23 cellular contexts compared by ENCODE assay signal in the genomic region with DNA sequence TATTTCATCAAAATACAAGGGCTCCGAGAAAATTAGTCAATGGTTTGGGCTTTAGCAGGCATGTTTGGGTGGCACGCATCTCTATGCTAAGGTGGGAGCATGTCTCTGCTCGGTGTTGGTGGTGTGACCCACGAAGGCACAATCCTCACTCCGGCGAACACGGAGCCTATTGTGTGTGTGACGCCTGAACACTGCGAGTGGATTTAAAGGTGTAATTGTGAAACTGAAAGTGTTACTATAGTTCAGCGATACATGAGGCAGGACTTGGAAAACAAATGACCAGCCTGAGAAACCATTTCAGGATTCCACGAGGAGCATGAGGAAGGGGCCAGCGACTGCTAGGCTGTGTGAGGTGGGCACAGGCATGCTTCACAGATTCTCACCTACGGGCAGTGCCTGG. TPM values are rescaled to one million over a fixed set of nuclear protein-coding genes. Genes with fewer than 3 reads are reported as not detected.
DNase-seq lines count a peak whose midpoint lies in the region; ATAC-seq and TF ChIP-seq lines count a peak whose summit lies in the region.
"Had no signal": no experiment of that assay in that cellular context is flagged by ENCODE, and none has a peak within 500 bp of the region (broad histone marks: within the 10 kb centered on the region; RNA-seq: fewer than 3 reads in every experiment).

No MANE protein-coding gene starts in this region.

- H3K9me3 ChIP-seq in KOPT-K1 (ENCODE audit: insufficient read depth, low read length, poor library complexity, severe bottlenecking) (no peaks in the 10 kb centered on the region), duodenal mucosa (ENCODE audit: control insufficient read depth in 1 of 2, low read length in 2 of 2) (no peaks in the 10 kb centered on the region), gastrocnemius medialis (no peaks in the 10 kb centered on the region)
- no peaks in the 10 kb centered on the region for H3K9me3 ChIP-seq in naive thymus-derived CD4-positive, alpha-beta T cell (ENCODE audit: control insufficient read depth in 2 of 3, low read length in 3 of 3)
- H3K9me3 ChIP-seq: stomach had no signal

- H3K9me3 Mint-ChIP-seq in naive thymus-derived CD4-positive, alpha-beta T cell: peaks cover 0 to 2% (median 0%) of the 10 kb centered on the region in 11 donors
- H3K9me3 Mint-ChIP-seq: type B pancreatic cell had no signal

- peaks cover 0 to 3% (median 0%) of the 10 kb centered on the region in 5 donors for H3K36me3 Mint-ChIP-seq in naive thymus-derived CD4-positive, alpha-beta T cell
- H3K36me3 Mint-ChIP-seq: type B pancreatic cell had no signal

- peak overlapping the region in 5 of 9 donors; percentile 28 to 73 (median 48) for H3K27ac Mint-ChIP-seq in naive thymus-derived CD4-positive, alpha-beta T cell
- H3K27ac Mint-ChIP-seq: type B pancreatic cell had no signal

- peak overlapping the region; percentile 65 to 71 for H3K4me3 ChIP-seq in duodenal mucosa (ENCODE audit: low read depth in 1 of 2, low read length in 2 of 2)
- peak overlapping the region; percentile 17 for H3K4me3 ChIP-seq in naive thymus-derived CD4-positive, alpha-beta T cell (ENCODE audit: low read length)
- H3K4me3 ChIP-seq in gastrocnemius medialis: no peak overlapping the region
- H3K4me3 ChIP-seq: cardiac muscle cell, stomach had no signal

- peak overlapping the region; percentile 54 to 63 for H3K9ac ChIP-seq in duodenal mucosa (ENCODE audit: low read depth in 1 of 2, low read length in 2 of 2)
- H3K9ac ChIP-seq: parathyroid adenoma had no signal

- ATAC-seq in naive thymus-derived CD4-positive, alpha-beta T cell: no peak
- no peak for ATAC-seq in gastrocnemius medialis
- ATAC-seq: esophagus mucosa had no signal

- H3K4me1 ChIP-seq in duodenal mucosa (ENCODE audit: control insufficient read depth in 1 of 2, insufficient read depth in 2 of 2, low read length in 2 of 2) (peaks cover 22 to 40% of the 10 kb centered on the region in 2 donors), gastrocnemius medialis (no peaks in the 10 kb centered on the region)
- no peaks in the 10 kb centered on the region for H3K4me1 ChIP-seq in naive thymus-derived CD4-positive, alpha-beta T cell (ENCODE audit: control insufficient read depth in 2 of 2, insufficient read depth in 2 of 2, low read length in 2 of 2)
- H3K4me1 ChIP-seq: parathyroid adenoma had no signal

- in situ Hi-C loops in gastrocnemius medialis (cut with MboI; ENCODE audit: low sequenced_read_pairs in 4 of 4): no loop called here

- H3K27me3 ChIP-seq in duodenal mucosa (ENCODE audit: control insufficient read depth in 1 of 2, insufficient read depth in 2 of 2, low read length in 2 of 2) (no peaks in the 10 kb centered on the region), gastrocnemius medialis (no peaks in the 10 kb centered on the region)
- no peaks in the 10 kb centered on the region for H3K27me3 ChIP-seq in naive thymus-derived CD4-positive, alpha-beta T cell (ENCODE audit: control insufficient read depth in 2 of 2, insufficient read depth in 2 of 2, low read length in 2 of 2)
- H3K27me3 ChIP-seq: cardiac muscle cell, stomach had no signal

- peak overlapping the region in 7 of 10 donors; percentile 5 to 55 (median 51) for H3K4me3 Mint-ChIP-seq in naive thymus-derived CD4-positive, alpha-beta T cell
- H3K4me3 Mint-ChIP-seq: type B pancreatic cell had no signal

- H3K27ac ChIP-seq in KOPT-K1 (ENCODE audit: low read depth, low read length, poor library complexity, severe bottlenecking) (peak overlapping the region; percentile 53), duodenal mucosa (ENCODE audit: low read depth, low read length) (no peak overlapping the region), gastrocnemius medialis (no peak overlapping the region)
- no peak overlapping the region for H3K27ac ChIP-seq in naive thymus-derived CD4-positive, alpha-beta T cell (ENCODE audit: low read depth, low read length)
- H3K27ac ChIP-seq: 22Rv1, cardiac muscle cell, parathyroid adenoma had no signal

- peaks cover 0 to 4% (median 3%) of the 10 kb centered on the region in 5 donors for H3K27me3 Mint-ChIP-seq in naive thymus-derived CD4-positive, alpha-beta T cell

- TF ChIP-seq POLR2A in gastrocnemius medialis (IDR thresholded peaks at IDR 0.05): no peak

- intact Hi-C loops in naive thymus-derived CD4-positive, alpha-beta T cell (cut with micrococcal nuclease): no loop called here
- intact Hi-C loops in gastrocnemius medialis (cut with DNase I; ENCODE audit: low total_unique reads): no loop called here

- peak; percentile 25 for DNase-seq in DMS53 (lab: John Stamatoyannopoulos, UW)
- no peak for DNase-seq in DMS53 treated with DMSO at 0.1 percent for 48 hours (lab: John Stamatoyannopoulos, UW; ENCODE audit: unreplicated experiment)
- no peak for DNase-seq in naive thymus-derived CD4-positive, alpha-beta T cell
- no peak for DNase-seq in gastrocnemius medialis
- no peak for DNase-seq in ureter (ENCODE audit: low spot score)
- no peak for DNase-seq in stimulated activated naive CD4-positive, alpha-beta T cell treated with Interleukin-2 at 50 U/mL for 16 hours (lab: John Stamatoyannopoulos, UW)
- DNase-seq: activated CD4-positive, alpha-beta T cell treated with anti-CD3 and anti-CD28 coated beads, Interleukin-2, amount 50 U/mL, for 4 hours; effector CD4-positive, alpha-beta T cell; GOT3; NCI-H1092 treated with DMSO at 0.1 percent for 48 hours; NCI-H2081 treated with DMSO at 0.1 percent for 48 hours; NCI-H510A; SHP77 treated with DMSO at 0.1 percent for 48 hours; stimulated activated CD4-positive, alpha-beta T cell treated with anti-CD3 and anti-CD28 coated beads, Interleukin-2, amount 100 ng/mL, for 24 hours; stomach had no signal

- CTCF ChIA-PET in naive thymus-derived CD4-positive, alpha-beta T cell (lab: Charles Lee): no interaction called here

- H3K36me3 ChIP-seq in KOPT-K1 (ENCODE audit: insufficient read depth, low read length) (no peaks in the 10 kb centered on the region), duodenal mucosa (ENCODE audit: control insufficient read depth in 1 of 2, insufficient read depth in 2 of 2, low read length in 2 of 2) (no peaks in the 10 kb centered on the region), gastrocnemius medialis (no peaks in the 10 kb centered on the region)
- H3K36me3 ChIP-seq in naive thymus-derived CD4-positive, alpha-beta T cell (ENCODE audit: control insufficient read depth in 2 of 3, insufficient read depth in 3 of 3, low read length in 3 of 3): no peaks in the 10 kb centered on the region
- H3K36me3 ChIP-seq: cardiac muscle cell, stomach had no signal

- POLR2A ChIA-PET in naive thymus-derived CD4-positive, alpha-beta T cell (lab: Charles Lee): no interaction called here

- peaks cover 0 to 22% (median 0%) of the 10 kb centered on the region in 7 donors for H3K4me1 Mint-ChIP-seq in naive thymus-derived CD4-positive, alpha-beta T cell

- no peak for TF ChIP-seq CTCF in gastrocnemius medialis (IDR thresholded peaks at IDR 0.05 in 4 of 5, conservative IDR thresholded peaks at IDR 0.05 in 1 of 5)

RNA-seq across cellular contexts. Expression of a gene that starts 41.7 kb away (rescaled TPM):
- 10 to 100 TPM; 33.4 to 84.3 (median 60.1) TPM for total RNA-seq in naive thymus-derived CD4-positive, alpha-beta T cell
- 10 to 100 TPM; 13.0 to 19.5 TPM for polyA plus RNA-seq in naive thymus-derived CD4-positive, alpha-beta T cell
- 10 to 100 TPM in 1 of 4 donors, 1 to 10 TPM in 3; 3.9 to 11.1 (median 6.5) TPM for total RNA-seq in gastrocnemius medialis
- total RNA-seq in ureter: 39.7 TPM
- total RNA-seq: LHCN-M2 had no signal

Comparison
In these comparisons a context has a peak if more than half of its experiments do, and no peak if none do; other contexts are left out.
1. H3K4me3 ChIP-seq: peak in duodenal mucosa (2 of 2) and naive thymus-derived CD4-positive, alpha-beta T cell (single experiment); none in gastrocnemius medialis (0 of 4).